In genomic region chr1:52976183-52977035, GRCh38 we compare ENCODE assay signal across 36 cellular contexts. TPM values are rescaled to one million over a fixed set of nuclear protein-coding genes. Genes with fewer than 3 reads are reported as not detected.
A peak's percentile ranks its signal among the peaks of the same experiment; 100 is the strongest.
DNase-seq lines count a peak whose midpoint lies in the region; ATAC-seq, FAIRE-seq and TF ChIP-seq lines count a peak whose summit lies in the region.
"Had no signal": no experiment of that assay in that cellular context is flagged by ENCODE, and none has a peak within 500 bp of the region (broad histone marks: within the 10 kb centered on the region; RNA-seq: fewer than 3 reads in every experiment).

No MANE protein-coding gene starts in this region.

- H3K36me3 ChIP-seq in H1 (ENCODE audit: control insufficient read depth in 2 of 4, insufficient read depth in 4 of 4, low read length in 3 of 4), result no peaks in the 10 kb centered on the region
- H3K36me3 ChIP-seq in neuronal stem cell (replicated peaks in 1 of 2; ENCODE audit: control insufficient read depth in 2 of 2, insufficient read depth in 2 of 2, low read length in 2 of 2), result no peaks in the 10 kb centered on the region
- H3K36me3 ChIP-seq in aorta (ENCODE audit: control insufficient read depth in 1 of 2, insufficient read depth in 2 of 2, low read length in 1 of 2), result no peaks in the 10 kb centered on the region

- TF ChIP-seq EP300 in H1 (IDR thresholded peaks at IDR 0.05; ENCODE audit: borderline replicate concordance in 1 of 2, low read depth in 2 of 2, low read length in 2 of 2), result no peak

- H3K9me3 ChIP-seq in H1 (ENCODE audit: insufficient read depth in 2 of 2, low read depth in 1 of 2, low read length in 1 of 2), result no peaks in the 10 kb centered on the region
- no peaks in the 10 kb centered on the region for H3K9me3 ChIP-seq in neuronal stem cell (replicated peaks in 1 of 2; ENCODE audit: control insufficient read depth in 2 of 2, insufficient read depth in 1 of 2, low read depth in 1 of 2, low read length in 2 of 2)
- H3K9me3 ChIP-seq in aorta (ENCODE audit: control insufficient read depth, low read length), result no peaks in the 10 kb centered on the region
- H3K9me3 ChIP-seq: A549, left lung, pancreas, Peyer's patch, right atrium auricular region, SJCRH30, spleen had no signal

- H3K23ac ChIP-seq in H1 (ENCODE audit: insufficient read length) (no peak overlapping the region), neuronal stem cell (ENCODE audit: low read depth, low read length, poor library complexity) (no peak overlapping the region)

- H3K27me3 Mint-ChIP-seq in activated T-cell treated with anti-CD3 and anti-CD28 coated beads, Interleukin-2, amount 50 U/mL, for 72 hours (ENCODE audit: low read depth), result no peaks in the 10 kb centered on the region
- H3K27me3 Mint-ChIP-seq in activated T-cell treated with anti-CD3 and anti-CD28 coated beads, Interleukin-2, amount 50 U/mL, for 24 hours, result no peaks in the 10 kb centered on the region
- H3K27me3 Mint-ChIP-seq: activated CD8-positive, alpha-beta memory T cell treated with anti-CD3 and anti-CD28 coated beads, Interleukin-2, amount 10 ng/mL, durations not matched to agents 7 days and 5 days; activated naive CD8-positive, alpha-beta T cell; B cell; T-cell had no signal

- no peaks in the 10 kb centered on the region for H3K27me3 ChIP-seq in H1 (replicated peaks in 1 of 4; ENCODE audit: control insufficient read depth in 3 of 4, extremely low read depth in 1 of 4, insufficient read depth in 3 of 4, low read length in 3 of 4)
- H3K27me3 ChIP-seq in neuronal stem cell (ENCODE audit: control insufficient read depth in 3 of 3, insufficient read depth in 3 of 3, low read depth in 1 of 3, low read length in 3 of 3), result no peaks in the 10 kb centered on the region
- H3K27me3 ChIP-seq in aorta (ENCODE audit: control insufficient read depth in 1 of 2, insufficient read depth in 2 of 2, low read length in 1 of 2), result no peaks in the 10 kb centered on the region
- H3K27me3 ChIP-seq: dorsolateral prefrontal cortex, left lung, pancreas, Peyer's patch, right atrium auricular region, SJCRH30, spleen had no signal

- H2BK15ac ChIP-seq in H1 (ENCODE audit: low read length) (no peak overlapping the region), neuronal stem cell (ENCODE audit: low read length) (no peak overlapping the region)

- H3K79me1 ChIP-seq in H1 (ENCODE audit: low read depth, low read length) (no peaks in the 10 kb centered on the region), neuronal stem cell (ENCODE audit: low read depth, low read length) (no peaks in the 10 kb centered on the region)

- DNase-seq in activated T-cell treated with anti-CD3 and anti-CD28 coated beads, Interleukin-2, amount 50 U/mL, for 72 hours, result no peak
- DNase-seq in activated T-cell treated with anti-CD3 and anti-CD28 coated beads, Interleukin-2, amount 50 U/mL, for 24 hours, result no peak
- DNase-seq in NB4 (ENCODE audit: low read depth) (peak; percentile 33), H1 (ENCODE audit: low read depth in 1 of 2, low spot score in 2 of 2) (peak; percentile 38 to 66), neuronal stem cell (ENCODE audit: low spot score) (no peak), NCI-H1436 (lab: John Stamatoyannopoulos, UW) (no peak), aorta (no peak)
- DNase-seq: activated CD4-positive, alpha-beta T cell treated with anti-CD3 and anti-CD28 coated beads, Interleukin-2, amount 50 U/mL, for 1 hour; activated CD8-positive, alpha-beta memory T cell treated with anti-CD3 and anti-CD28 coated beads, Interleukin-2, amount 10 ng/mL, durations not matched to agents 7 days and 5 days; cerebellar nuclear complex; DMS53; dorsolateral prefrontal cortex; GDM1; GM23248; immature natural killer cell; left lung; natural killer cell; NCI-H1417; NCI-H446 treated with DMSO at 0.1 percent for 48 hours; pancreas; Peyer's patch; SJCRH30; spleen; stimulated activated CD4-positive, alpha-beta T cell treated with anti-CD3 and anti-CD28 coated beads, Interleukin-4, amount 100 ng/mL, for 1 hour; stimulated activated naive CD4-positive, alpha-beta T cell; T-cell had no signal

- H2BK120ac ChIP-seq in H1 (replicated peaks; ENCODE audit: low read depth, low read length), result peak overlapping the region; percentile 19
- no peak overlapping the region for H2BK120ac ChIP-seq in neuronal stem cell (ENCODE audit: low read depth, low read length)

- no peak overlapping the region for H3K56ac ChIP-seq in H1 (replicated peaks; ENCODE audit: insufficient read length, low read depth, low read length)

- peak overlapping the region; percentile 12 for H4K5ac ChIP-seq in H1 (ENCODE audit: insufficient read length, low read depth, low read length)

- peak overlapping the region; percentile 16; the same call in 1 of the 2 replicates for H2BK5ac ChIP-seq in H1 (ENCODE audit: low read depth, low read length)
- no peak overlapping the region for H2BK5ac ChIP-seq in neuronal stem cell (ENCODE audit: low read length)

- TF ChIP-seq POLR2A in NB4 (IDR thresholded peaks at IDR 0.05; ENCODE audit: extremely low read depth, insufficient read length) (no peak), H1 (IDR thresholded peaks at IDR 0.05; ENCODE audit: control extremely low read depth in 1 of 2, low read depth in 2 of 2, low read length in 2 of 2) (no peak)

- H3K9me3 Mint-ChIP-seq in activated T-cell treated with anti-CD3 and anti-CD28 coated beads, Interleukin-2, amount 50 U/mL, for 72 hours, result no peaks in the 10 kb centered on the region
- no peaks in the 10 kb centered on the region for H3K9me3 Mint-ChIP-seq in activated T-cell treated with anti-CD3 and anti-CD28 coated beads, Interleukin-2, amount 50 U/mL, for 24 hours
- H3K9me3 Mint-ChIP-seq: activated T-helper 1 cell treated with anti-CD3 and anti-CD28 coated beads, Interleukin-12 subunit alpha, Interleukin-12 subunit beta, Interleukin-2, Interleukin-4 antibody, amounts not matched to agents 30 ng/mL and 10 ng/mL and 1 ng/mL, durations not matched to agents 14 hours and 24 hours and 36 hours; immature natural killer cell; natural killer cell; T-cell had no signal

- POLR2A ChIA-PET in H1 (lab: Charles Lee; ENCODE audit: partially characterized antibody), result interaction anchor here (0.6 to 1.0 kb wide), 3 partner anchors 70 to 572 kb away, joined by 3 to 4 read pairs (median 3); partner anchors contain the start of genes ORC1 and PRPF38A

- no peaks in the 10 kb centered on the region for H3K79me2 ChIP-seq in H1 (ENCODE audit: control insufficient read depth in 1 of 2, insufficient read depth in 2 of 2, low read length in 2 of 2)

- H3K18ac ChIP-seq in H1 (ENCODE audit: extremely low read depth, low read length) (peak overlapping the region; percentile 60), neuronal stem cell (ENCODE audit: low read length) (no peak overlapping the region)

- H4K91ac ChIP-seq in H1 (replicated peaks; ENCODE audit: insufficient read length, low read length) (peak overlapping the region; percentile 79), neuronal stem cell (ENCODE audit: low read depth, low read length, poor library complexity) (no peak overlapping the region)

- H3K4ac ChIP-seq in H1 (replicated peaks; ENCODE audit: insufficient read length, low read depth, low read length) (no peak overlapping the region), neuronal stem cell (ENCODE audit: low read length) (no peak overlapping the region)

- H3K27ac ChIP-seq in H1 (ENCODE audit: low read depth, low read length) (no peak overlapping the region; the same call in 1 of the 2 replicates), neuronal stem cell (replicated peaks; ENCODE audit: low read length) (no peak overlapping the region), aorta (ENCODE audit: low read depth in 1 of 2, low read length in 2 of 2) (no peak overlapping the region)
- H3K27ac ChIP-seq: A549, dorsolateral prefrontal cortex, GM23248, left lung, pancreas, Peyer's patch, right atrium auricular region, SJCRH30, spleen, VCaP had no signal

- H2AFZ ChIP-seq in H1 (ENCODE audit: low read length), result no peak overlapping the region
- H2AFZ ChIP-seq in neuronal stem cell (ENCODE audit: low read length), result peak overlapping the region; percentile 60
- H2AFZ ChIP-seq: GM23248 had no signal

- H3K4me3 Mint-ChIP-seq in activated T-cell treated with anti-CD3 and anti-CD28 coated beads, Interleukin-2, amount 50 U/mL, for 72 hours, result no peak overlapping the region
- H3K4me3 Mint-ChIP-seq in activated T-cell treated with anti-CD3 and anti-CD28 coated beads, Interleukin-2, amount 50 U/mL, for 24 hours, result no peak overlapping the region
- H3K4me3 Mint-ChIP-seq: activated CD8-positive, alpha-beta memory T cell treated with anti-CD3 and anti-CD28 coated beads, Interleukin-2, amount 10 ng/mL, durations not matched to agents 7 days and 5 days; activated naive CD8-positive, alpha-beta T cell; activated T-helper 1 cell treated with anti-CD3 and anti-CD28 coated beads, Interleukin-12 subunit alpha, Interleukin-12 subunit beta, Interleukin-2, Interleukin-4 antibody, amounts not matched to agents 30 ng/mL and 10 ng/mL and 1 ng/mL, durations not matched to agents 14 hours and 24 hours and 36 hours; B cell; immature natural killer cell; natural killer cell; T-cell had no signal

- peak overlapping the region; percentile 51; the same call in 1 of the 2 replicates for H4K8ac ChIP-seq in H1 (ENCODE audit: extremely low read depth, insufficient read depth, low read length)
- H4K8ac ChIP-seq in neuronal stem cell (ENCODE audit: low read depth, low read length), result no peak overlapping the region

- peaks cover 4% of the 10 kb centered on the region for H3K4me1 Mint-ChIP-seq in activated T-cell treated with anti-CD3 and anti-CD28 coated beads, Interleukin-2, amount 50 U/mL, for 72 hours (ENCODE audit: low read depth)
- no peaks in the 10 kb centered on the region for H3K4me1 Mint-ChIP-seq in activated T-cell treated with anti-CD3 and anti-CD28 coated beads, Interleukin-2, amount 50 U/mL, for 24 hours (ENCODE audit: low read depth)
- H3K4me1 Mint-ChIP-seq: B cell had no signal

- intact Hi-C loops in aorta (cut with DNase I), result no loop called here

- H3K9ac ChIP-seq in H1 (replicated peaks in 1 of 4; ENCODE audit: extremely low read depth in 1 of 4, low read depth in 3 of 4, low read length in 3 of 4) (no peak overlapping the region), neuronal stem cell (ENCODE audit: low read depth, low read length, poor library complexity) (no peak overlapping the region)
- H3K9ac ChIP-seq: GM23248 had no signal

- H3K4me1 ChIP-seq in H1 (replicated peaks in 1 of 4; ENCODE audit: control insufficient read depth in 3 of 4, insufficient read depth in 4 of 4, low read length in 3 of 4) (peaks cover 0 to 12% (median 1%) of the 10 kb centered on the region in 4 experiments; a peak in 5 of 7 replicates), neuronal stem cell (ENCODE audit: control insufficient read depth in 2 of 2, insufficient read depth in 1 of 2, low read depth in 1 of 2, low read length in 2 of 2) (peaks cover 2 to 10% of the 10 kb centered on the region in 2 donors), aorta (ENCODE audit: control insufficient read depth in 1 of 2, insufficient read depth in 2 of 2, low read length in 2 of 2) (no peaks in the 10 kb centered on the region)
- H3K4me1 ChIP-seq: A549, left lung, pancreas, right atrium auricular region, SJCRH30, spleen had no signal

- H2BK20ac ChIP-seq in H1 (ENCODE audit: low read length), result peak overlapping the region; percentile 8; the same call in 1 of the 2 replicates

- H2BK12ac ChIP-seq in H1 (ENCODE audit: low read depth, low read length), result no peak overlapping the region
- no peak overlapping the region for H2BK12ac ChIP-seq in neuronal stem cell (ENCODE audit: low read length)

- 38% methylated on average over 3 of the region's 3 CpGs; no CpG with 5 or more reads in 1 of the 2 experiments for WGBS in H1 (ENCODE audit: extremely low coverage in 1 of 2, insufficient coverage in 1 of 2, insufficient read length in 1 of 2, insufficient replicate concordance in 2 of 2, low coverage in 1 of 2, low lambda C conversion rate in 2 of 2, missing lambda C conversion rate in 1 of 2), 2 experiments
- no CpG with 5 or more reads among the region's 3 CpGs for WGBS in neuronal stem cell (ENCODE audit: extremely low coverage in 2 of 2, insufficient read length in 2 of 2, insufficient replicate concordance in 1 of 2), 2 donors
- 81 to 89% methylated on average over 3 of the region's 3 CpGs for WGBS in aorta, 2 donors

- H4K20me1 ChIP-seq in H1 (replicated peaks in 1 of 2; ENCODE audit: control insufficient read depth in 1 of 2, insufficient read depth in 2 of 2, low read length in 2 of 2), result no peaks in the 10 kb centered on the region

- H2AK5ac ChIP-seq in H1 (ENCODE audit: low read depth, low read length), result no peak overlapping the region; the same call in 1 of the 2 replicates
- no peak overlapping the region for H2AK5ac ChIP-seq in neuronal stem cell (ENCODE audit: low read depth, low read length)

- H3K23me2 ChIP-seq in H1 (ENCODE audit: low read depth, low read length), result no peaks in the 10 kb centered on the region; the same call in 1 of the 2 replicates

- peaks cover 1 to 3% of the 10 kb centered on the region in 2 donors for H3K36me3 Mint-ChIP-seq in activated T-cell treated with anti-CD3 and anti-CD28 coated beads, Interleukin-2, amount 50 U/mL, for 72 hours (ENCODE audit: insufficient read depth in 2 of 2)
- H3K36me3 Mint-ChIP-seq in activated T-cell treated with anti-CD3 and anti-CD28 coated beads, Interleukin-2, amount 50 U/mL, for 24 hours (ENCODE audit: low read depth), result peaks cover 52% of the 10 kb centered on the region
- H3K36me3 Mint-ChIP-seq: activated CD8-positive, alpha-beta memory T cell treated with anti-CD3 and anti-CD28 coated beads, Interleukin-2, amount 10 ng/mL, durations not matched to agents 7 days and 5 days; natural killer cell had no signal

- FAIRE-seq in H1 (lab: Jason Lieb, UNC), result peak; percentile 93
- FAIRE-seq: A549, astrocyte, endothelial cell of umbilical vein, HepG2, pancreas had no signal

- no peak overlapping the region for H3K14ac ChIP-seq in H1 (ENCODE audit: insufficient read length)
- H3K14ac ChIP-seq in neuronal stem cell (ENCODE audit: low read length), result no peak overlapping the region

- no peak overlapping the region for H3K4me3 ChIP-seq in NB4 (ENCODE audit: low read depth, low read length)
- H3K4me3 ChIP-seq in H1 (ENCODE audit: extremely low read depth in 1 of 4, insufficient read depth in 2 of 4, low read depth in 3 of 4, low read length in 4 of 4), result peak overlapping the region in 1 of 4 experiments; percentile 43; a peak in 1 of 8 replicates
- no peak overlapping the region for H3K4me3 ChIP-seq in neuronal stem cell (ENCODE audit: low read length in 2 of 2)
- no peak overlapping the region for H3K4me3 ChIP-seq in aorta (ENCODE audit: low read length in 2 of 2)
- H3K4me3 ChIP-seq: A549, dorsolateral prefrontal cortex, GM23248, left lung, pancreas, Peyer's patch, right atrium auricular region, SJCRH30, spleen had no signal

- CTCF ChIA-PET in H1 (lab: Charles Lee; ENCODE audit: partially characterized antibody), result interaction anchor here (0.7 to 2.9 kb wide), 7 partner anchors 13 to 286 kb away, joined by 3 to 7 read pairs (median 4); no protein-coding TSS in a partner anchor

- H3K4me2 ChIP-seq in H1 (ENCODE audit: insufficient read depth in 1 of 2, low read depth in 2 of 2, low read length in 2 of 2) (peak overlapping the region; percentile 31 to 53), neuronal stem cell (ENCODE audit: insufficient read depth, low read length, poor library complexity, severe bottlenecking) (no peak overlapping the region)
- H3K4me2 ChIP-seq: A549 had no signal

- no peak for ATAC-seq in activated T-cell treated with anti-CD3 and anti-CD28 coated beads, Interleukin-2, amount 50 U/mL, for 72 hours (replicated peaks in 1 of 2)
- ATAC-seq in HG03460 (IDR thresholded peaks at IDR 0.05; ENCODE audit: unreplicated experiment) (no peak), aorta (ENCODE audit: low FRiP score) (no peak)
- ATAC-seq: A549; activated CD8-positive, alpha-beta memory T cell treated with anti-CD3 and anti-CD28 coated beads, Interleukin-2, amount 10 ng/mL, durations not matched to agents 7 days and 5 days; HepG2; left lung; pancreas; T-cell had no signal

- TF ChIP-seq CTCF in NB4 (IDR thresholded peaks at IDR 0.05; ENCODE audit: low read depth, low read length) (no peak), H1 (IDR thresholded peaks at IDR 0.05; ENCODE audit: control extremely low read depth in 1 of 3, insufficient read depth in 1 of 3, low read depth in 1 of 3, low read length in 3 of 3) (no peak)

- TF ChIP-seq RAD21 in H1 (IDR thresholded peaks at IDR 0.05 in 1 of 2, conservative IDR thresholded peaks at IDR 0.05 in 1 of 2; ENCODE audit: low read depth in 2 of 2, low read length in 2 of 2), result no peak

- peak overlapping the region; percentile 19 for H3K27ac Mint-ChIP-seq in activated T-cell treated with anti-CD3 and anti-CD28 coated beads, Interleukin-2, amount 50 U/mL, for 72 hours
- H3K27ac Mint-ChIP-seq in activated T-cell treated with anti-CD3 and anti-CD28 coated beads, Interleukin-2, amount 50 U/mL, for 24 hours, result no peak overlapping the region
- H3K27ac Mint-ChIP-seq: activated CD8-positive, alpha-beta memory T cell treated with anti-CD3 and anti-CD28 coated beads, Interleukin-2, amount 10 ng/mL, durations not matched to agents 7 days and 5 days; activated naive CD8-positive, alpha-beta T cell; activated T-helper 1 cell treated with anti-CD3 and anti-CD28 coated beads, Interleukin-12 subunit alpha, Interleukin-12 subunit beta, Interleukin-2, Interleukin-4 antibody, amounts not matched to agents 30 ng/mL and 10 ng/mL and 1 ng/mL, durations not matched to agents 14 hours and 24 hours and 36 hours; B cell; immature natural killer cell; natural killer cell; T-cell had no signal

RNA-seq across cellular contexts. Expression of gene SCP2, which starts 49.3 kb away (rescaled TPM):
- 10 to 100 TPM; 50.8 to 54.3 TPM for total RNA-seq in activated T-cell treated with anti-CD3 and anti-CD28 coated beads, Interleukin-2, amount 50 U/mL, for 72 hours
- 53.0 and 54.3 TPM in 2 replicates for total RNA-seq in H1 (2021; fragmentation: NEBNext Ultra II Directional; extraction: Animal tissue kit (Norgen Biotek cat#: 25700))
- polyA plus RNA-seq in H1 (2011; rRNA removed) (7.0 and 20.9 TPM in 2 replicates), aorta (100 to 1,000 TPM; 137 to 309 TPM)
- 32.3 TPM for polyA plus RNA-seq in H1 (2011; cell fraction: cytosol; rRNA removed)
- polyA plus RNA-seq in H1 (2011; cell fraction: nucleus; rRNA removed), result 5.2 TPM
- 33.8 to 67.0 TPM (median 39.2 TPM) in 4 replicates for polyA plus RNA-seq in H1 (2012, experiment 1 of 2)
- 12.2 TPM for polyA plus RNA-seq in H1 (2012, experiment 2 of 2)
- 23.7 TPM for polyA plus RNA-seq in H1 (2013, experiment 1 of 2)
- 23.9 TPM for polyA plus RNA-seq in H1 (2013, experiment 2 of 2)
- 13.8 and 17.2 TPM in 2 replicates for polyA minus RNA-seq in H1 (2011; rRNA and poly(A)+ RNA removed)
- 7.0 TPM for polyA minus RNA-seq in H1 (2011; cell fraction: cytosol; rRNA and poly(A)+ RNA removed)
- polyA minus RNA-seq in H1 (2011; cell fraction: nucleus; rRNA and poly(A)+ RNA removed), result 10.6 TPM
- 42.9 TPM for polyA plus RNA-seq in neuronal stem cell (2013, experiment 1 of 2)
- polyA plus RNA-seq in neuronal stem cell (2013, experiment 2 of 2), result 44.2 TPM
- 100 to 1,000 TPM in 1 of 2 donors, 10 to 100 TPM in 1; 80.3 to 103 TPM for total RNA-seq in aorta

RNA-seq across cellular contexts. Expression of gene ECHDC2, which starts 54.9 kb away (rescaled TPM):
- total RNA-seq in activated T-cell treated with anti-CD3 and anti-CD28 coated beads, Interleukin-2, amount 50 U/mL, for 72 hours, result 100 to 1,000 TPM in 1 of 2 donors, 10 to 100 TPM in 1; 93.6 to 104 TPM
- total RNA-seq in H1 (2021; fragmentation: NEBNext Ultra II Directional; extraction: Animal tissue kit (Norgen Biotek cat#: 25700)), result 17.0 and 17.5 TPM in 2 replicates
- polyA plus RNA-seq in H1 (2011; rRNA removed) (19.4 and 28.5 TPM in 2 replicates), aorta (100 to 1,000 TPM in 1 of 2 donors, 10 to 100 TPM in 1; 45.5 to 501 TPM)
- polyA plus RNA-seq in H1 (2011; cell fraction: cytosol; rRNA removed), result 32.7 TPM
- polyA plus RNA-seq in H1 (2011; cell fraction: nucleus; rRNA removed), result 63.6 TPM
- polyA plus RNA-seq in H1 (2012, experiment 1 of 2), result 32.2 to 34.7 TPM (median 34.4 TPM) in 4 replicates
- 8.6 TPM for polyA plus RNA-seq in H1 (2012, experiment 2 of 2)
- 17.5 TPM for polyA plus RNA-seq in H1 (2013, experiment 1 of 2)
- 14.0 TPM for polyA plus RNA-seq in H1 (2013, experiment 2 of 2)
- 15.4 and 17.7 TPM in 2 replicates for polyA minus RNA-seq in H1 (2011; rRNA and poly(A)+ RNA removed)
- polyA minus RNA-seq in H1 (2011; cell fraction: cytosol; rRNA and poly(A)+ RNA removed), result 14.8 TPM
- 12.4 TPM for polyA minus RNA-seq in H1 (2011; cell fraction: nucleus; rRNA and poly(A)+ RNA removed)
- 6.2 TPM for polyA plus RNA-seq in neuronal stem cell (2013, experiment 1 of 2)
- 6.6 TPM for polyA plus RNA-seq in neuronal stem cell (2013, experiment 2 of 2)
- 100 to 1,000 TPM; 121 to 196 TPM for total RNA-seq in aorta

Comparison
In these comparisons a context has a peak if more than half of its experiments do, and no peak if none do; other contexts are left out.
1. DNase-seq: peak in NB4 (single experiment) and H1 (2 of 2); none in activated T-cell treated with anti-CD3 and anti-CD28 coated beads, Interleukin-2, amount 50 U/mL, for 72 hours (0 of 2), activated T-cell treated with anti-CD3 and anti-CD28 coated beads, Interleukin-2, amount 50 U/mL, for 24 hours (single experiment), neuronal stem cell (single experiment), NCI-H1436 (single experiment) and aorta (0 of 2).